In genomic region chr12:124898200-124898950, GRCh38 we compare ENCODE assay signal across 8 cellular contexts. TPM values are rescaled to one million over a fixed set of nuclear protein-coding genes. Genes with fewer than 3 reads are reported as not detected.
DNase-seq lines count a peak whose midpoint lies in the region; ATAC-seq and TF ChIP-seq lines count a peak whose summit lies in the region.

No MANE protein-coding gene starts in this region.

- H3K36me3 ChIP-seq in A673 (ENCODE audit: insufficient read depth, low read length, poor library complexity, severe bottlenecking) (no peaks in the 10 kb centered on the region), Loucy (ENCODE audit: insufficient read depth, low read length) (no peaks in the 10 kb centered on the region), ascending aorta (no peaks in the 10 kb centered on the region)

- H3K79me2 ChIP-seq in Loucy (ENCODE audit: insufficient read depth, low read length): no peaks in the 10 kb centered on the region

- no peaks in the 10 kb centered on the region for H3F3A ChIP-seq in Loucy (ENCODE audit: low read depth)

- TF ChIP-seq CTCF in A673 (conservative IDR thresholded peaks at IDR 0.05; ENCODE audit: low read depth, low read length): peak; percentile 92
- peak; percentile 94 for TF ChIP-seq CTCF in Loucy (conservative IDR thresholded peaks at IDR 0.05; ENCODE audit: low read length)
- TF ChIP-seq CTCF in ascending aorta (IDR thresholded peaks at IDR 0.05): peak; percentile 23 to 44 (median 40)

- peak overlapping the region; percentile 6 for H3K9ac ChIP-seq in Loucy (ENCODE audit: low read depth, low read length, poor library complexity, severe bottlenecking)

- H3K27ac ChIP-seq in A673 (ENCODE audit: low read depth, low read length, poor library complexity, severe bottlenecking): peak overlapping the region; percentile 37
- H3K27ac ChIP-seq in ascending aorta: no peak overlapping the region

- no peaks in the 10 kb centered on the region for H3K27me3 ChIP-seq in A673 (replicated peaks; ENCODE audit: insufficient read depth, low read depth, low read length, poor library complexity)
- no peaks in the 10 kb centered on the region for H3K27me3 ChIP-seq in Loucy (ENCODE audit: insufficient read depth, low read length, poor library complexity, severe bottlenecking)
- H3K27me3 ChIP-seq in ascending aorta: no peaks in the 10 kb centered on the region

- DNase-seq in A673 (ENCODE audit: low spot score): peak; percentile 85
- DNase-seq in T-helper 9 cell: peak; percentile 46
- no peak for DNase-seq in ascending aorta (ENCODE audit: low spot score in 2 of 2)
- peak; percentile 49 for DNase-seq in inferior parietal cortex (ENCODE audit: extremely low spot score)
- peak; percentile 25 to 38 (median 34) for DNase-seq in stimulated activated CD4-positive, alpha-beta T cell treated with anti-CD3 and anti-CD28 coated beads, TNF-alpha, amount 100 ng/mL, for 1 hour (ENCODE audit: low read depth in 3 of 3, low spot score in 1 of 3)
- DNase-seq in globus pallidus (ENCODE audit: low spot score): no peak

- ATAC-seq in GM18505 (IDR thresholded peaks at IDR 0.05; ENCODE audit: unreplicated experiment): peak; percentile 38

- no peaks in the 10 kb centered on the region for H4K20me1 ChIP-seq in Loucy (ENCODE audit: insufficient read depth, low read length, poor library complexity, severe bottlenecking)

- H3K9me2 ChIP-seq in Loucy (replicated peaks; ENCODE audit: low read depth, low read length): no peaks in the 10 kb centered on the region

- H3K4me3 ChIP-seq in A673 (ENCODE audit: low read depth, low read length, poor library complexity, severe bottlenecking): peak overlapping the region; percentile 46
- no peak overlapping the region for H3K4me3 ChIP-seq in Loucy (ENCODE audit: low read length, poor library complexity, severe bottlenecking)
- peak overlapping the region in 1 of 2 donors; percentile 29 for H3K4me3 ChIP-seq in ascending aorta

- no peak for TF ChIP-seq POLR2A in GM18505 (IDR thresholded peaks at IDR 0.05; ENCODE audit: borderline replicate concordance, extremely low read depth, insufficient read depth, insufficient read length)

- peak overlapping the region; percentile 69 for H2AFZ ChIP-seq in Loucy (ENCODE audit: low read length)

- POLR2A ChIA-PET in A673 (lab: Charles Lee; ENCODE audit: low non-redundant PET): no interaction called here

- H3K9me3 ChIP-seq in A673 (ENCODE audit: low read depth, low read length, poor library complexity, severe bottlenecking) (no peaks in the 10 kb centered on the region), Loucy (ENCODE audit: insufficient read depth, low read depth, low read length) (no peaks in the 10 kb centered on the region), ascending aorta (no peaks in the 10 kb centered on the region)

- BruUV-seq in A673 (replicated peaks; lab: Mats Ljungman, UMichigan): no TSS peak

- peak overlapping the region; percentile 34 for H3K4me2 ChIP-seq in Loucy (ENCODE audit: low read depth, low read length, poor library complexity, severe bottlenecking)

- H3K4me1 ChIP-seq in A673 (ENCODE audit: insufficient read depth, low read length, poor library complexity, severe bottlenecking) (peaks cover 9% of the 10 kb centered on the region), Loucy (ENCODE audit: insufficient read depth, low read length, poor library complexity, severe bottlenecking) (peaks cover 4% of the 10 kb centered on the region), ascending aorta (no peaks in the 10 kb centered on the region)

- intact Hi-C loops in A673 (cut with micrococcal nuclease; ENCODE audit: unreplicated experiment) (no loop called here), ascending aorta (cut with DNase I) (loop anchor here (5.0 kb wide), 1 partner anchor 846 kb away; no protein-coding TSS in a partner anchor)

- CTCF ChIA-PET in A673 (lab: Charles Lee): no interaction called here

RNA-seq across cellular contexts. Expression of gene UBC, which starts 16.1 kb away (rescaled TPM):
- total RNA-seq in A673 (2021) (965 and 1,053 TPM in 2 replicates), ascending aorta (1,347 TPM)

RNA-seq across cellular contexts. Expression of gene SCARB1, which starts 34.7 kb away (rescaled TPM):
- total RNA-seq in A673 (2021) (61.5 and 74.6 TPM in 2 replicates), ascending aorta (81.1 TPM)

Comparison
In these comparisons a context has a peak if more than half of its experiments do, and no peak if none do; other contexts are left out.
1. DNase-seq: peak in A673 (single experiment), T-helper 9 cell (single experiment), inferior parietal cortex (single experiment) and stimulated activated CD4-positive, alpha-beta T cell treated with anti-CD3 and anti-CD28 coated beads, TNF-alpha, amount 100 ng/mL, for 1 hour (3 of 3); none in ascending aorta (0 of 2) and globus pallidus (single experiment).
2. CTCF ChIP-seq: peak in every context shown above with its lines; median percentile 94 in Loucy; 92 in A673; 40 in ascending aorta.